1 cellular context compared by ENCODE assay signal in the genomic region with DNA sequence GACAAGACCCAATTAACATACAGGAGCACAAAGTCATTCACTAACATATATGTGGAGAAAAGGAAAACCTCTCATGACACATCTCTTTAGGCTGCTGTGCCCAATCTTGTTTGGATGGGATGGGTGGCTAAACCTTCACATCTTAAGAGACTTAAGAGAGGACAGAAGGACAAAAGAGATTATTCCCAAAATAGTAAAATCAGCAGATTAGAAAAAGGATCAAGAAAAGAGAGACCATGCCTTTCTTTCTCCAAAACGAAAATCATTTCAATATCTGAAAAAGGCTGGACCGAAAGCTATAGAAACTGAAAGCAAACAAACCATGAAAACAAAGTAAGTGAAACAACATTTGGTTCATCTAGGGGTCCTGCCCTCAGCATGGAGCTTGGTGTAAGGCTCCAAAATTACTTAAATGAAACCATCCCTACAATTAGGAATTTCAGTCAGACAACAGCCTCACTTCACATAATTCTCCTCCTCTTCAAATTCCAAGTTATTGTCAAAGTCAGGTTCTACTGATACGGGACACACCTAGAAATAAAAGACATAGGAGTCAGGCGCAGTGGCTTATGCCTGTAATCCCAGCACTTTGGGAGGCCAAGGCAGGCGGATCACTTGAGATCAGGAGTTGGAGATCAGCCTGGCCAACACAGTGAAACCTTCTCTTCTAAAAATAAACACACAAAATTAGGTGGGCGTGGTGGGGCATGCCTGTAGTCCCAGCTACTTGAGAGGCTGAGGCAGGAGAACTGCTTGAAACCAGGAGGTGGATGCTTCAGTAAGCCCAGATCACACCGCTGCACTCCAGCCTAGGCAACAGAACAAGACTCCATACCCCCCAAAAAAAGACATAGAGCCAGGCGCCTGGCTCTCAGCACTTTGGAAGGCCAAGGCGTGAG.
TF ChIP-seq lines count a peak whose summit lies in the region.

No MANE protein-coding gene starts in this region.

TF ChIP-seq in IMR-90, 13 proteins besides CTCF, POLR2A, EP300 and RAD21:
- TF ChIP-seq RFX5 (IDR thresholded peaks at IDR 0.05; ENCODE audit: low read depth, low read length) (no peak), CEBPB (IDR thresholded peaks at IDR 0.05; ENCODE audit: low read depth, low read length) (no peak)
